In genomic region chr16:15879255-15879804, GRCh38 we compare ENCODE assay signal across 10 cellular contexts. TPM values are rescaled to one million over a fixed set of nuclear protein-coding genes. Genes with fewer than 3 reads are reported as not detected.
DNase-seq lines count a peak whose midpoint lies in the region; ATAC-seq lines count a peak whose summit lies in the region.
"Had no signal": no experiment of that assay in that cellular context is flagged by ENCODE, and none has a peak within 500 bp of the region (broad histone marks: within the 10 kb centered on the region; RNA-seq: fewer than 3 reads in every experiment).

No MANE protein-coding gene starts in this region.

- H3K36me3 Mint-ChIP-seq in activated CD4-positive, alpha-beta T cell treated with anti-CD3 and anti-CD28 coated beads, Interleukin-2, amount 10 ng/mL, durations not matched to agents 7 days and 5 days (ENCODE audit: low read depth), result peaks cover 27% of the 10 kb centered on the region

- peaks cover 63% of the 10 kb centered on the region for H3K36me3 ChIP-seq in SK-N-MC (ENCODE audit: insufficient read depth, low read length)

- peak overlapping the region; percentile 30; the same call in 1 of the 2 replicates for H3K27ac ChIP-seq in SK-N-MC

- H3K27me3 Mint-ChIP-seq in activated CD4-positive, alpha-beta T cell treated with anti-CD3 and anti-CD28 coated beads, Interleukin-2, amount 10 ng/mL, durations not matched to agents 7 days and 5 days, result no peaks in the 10 kb centered on the region

- DNase-seq in activated CD4-positive, alpha-beta T cell treated with anti-CD3 and anti-CD28 coated beads, Interleukin-2, amount 10 ng/mL, durations not matched to agents 7 days and 5 days, result no peak
- no peak for DNase-seq in activated CD4-positive, alpha-beta T cell treated with anti-CD3 and anti-CD28 coated beads for 48 hours
- no peak for DNase-seq in SK-N-MC (ENCODE audit: low read depth, low spot score)
- DNase-seq in fibroblast of peridontal ligament (ENCODE audit: extremely low read depth), result peak; percentile 97
- peak; percentile 93 for DNase-seq in stromal cell of bone marrow (ENCODE audit: low read depth)
- no peak for DNase-seq in NCI-H1105 treated with DMSO at 0.1 percent for 48 hours (lab: John Stamatoyannopoulos, UW)
- no peak for DNase-seq in DMS79 treated with DMSO at 0.1 percent for 48 hours (lab: John Stamatoyannopoulos, UW)
- DNase-seq: DND-41 had no signal

- CTCF ChIA-PET in activated CD4-positive, alpha-beta T cell treated with anti-CD3 and anti-CD28 coated beads, Interleukin-2, amount 10 ng/mL, durations not matched to agents 7 days and 5 days (lab: Charles Lee), result interaction anchor here (0.7 kb wide), 1 partner anchor 83 kb away, joined by 5 read pairs; no protein-coding TSS in a partner anchor

- H3K9me3 Mint-ChIP-seq in activated CD4-positive, alpha-beta T cell treated with anti-CD3 and anti-CD28 coated beads, Interleukin-2, amount 10 ng/mL, durations not matched to agents 7 days and 5 days, result no peaks in the 10 kb centered on the region
- H3K9me3 Mint-ChIP-seq: T-helper 1 cell treated with Interleukin-12 subunit alpha and Interleukin-12 subunit beta and Interleukin-4 antibody, amounts not matched to agents 30 μg/mL and 1 μg/mL, for 36 hours had no signal

- POLR2A ChIA-PET in activated CD4-positive, alpha-beta T cell treated with anti-CD3 and anti-CD28 coated beads, Interleukin-2, amount 10 ng/mL, durations not matched to agents 7 days and 5 days (lab: Charles Lee), result interaction anchor here (0.5 kb wide), 1 partner anchor 15 kb away, joined by 5 read pairs; no protein-coding TSS in a partner anchor

- H3K4me1 Mint-ChIP-seq in activated CD4-positive, alpha-beta T cell treated with anti-CD3 and anti-CD28 coated beads, Interleukin-2, amount 10 ng/mL, durations not matched to agents 7 days and 5 days, result peaks cover 17% of the 10 kb centered on the region

- no peak for ATAC-seq in HG02938 (IDR thresholded peaks at IDR 0.05; ENCODE audit: unreplicated experiment)

- no peak overlapping the region for H3K4me3 ChIP-seq in SK-N-MC

- no peak overlapping the region for H3K4me3 Mint-ChIP-seq in activated CD4-positive, alpha-beta T cell treated with anti-CD3 and anti-CD28 coated beads, Interleukin-2, amount 10 ng/mL, durations not matched to agents 7 days and 5 days
- H3K4me3 Mint-ChIP-seq: T-helper 1 cell treated with Interleukin-12 subunit alpha and Interleukin-12 subunit beta and Interleukin-4 antibody, amounts not matched to agents 30 μg/mL and 1 μg/mL, for 36 hours had no signal

- no peak overlapping the region for H3K9ac ChIP-seq in SK-N-MC (ENCODE audit: insufficient read length)

- no peaks in the 10 kb centered on the region for H3K9me3 ChIP-seq in SK-N-MC (ENCODE audit: low read depth, low read length)

- peak overlapping the region; percentile 23 for H3K27ac Mint-ChIP-seq in activated CD4-positive, alpha-beta T cell treated with anti-CD3 and anti-CD28 coated beads, Interleukin-2, amount 10 ng/mL, durations not matched to agents 7 days and 5 days
- H3K27ac Mint-ChIP-seq: T-helper 1 cell treated with Interleukin-12 subunit alpha and Interleukin-12 subunit beta and Interleukin-4 antibody, amounts not matched to agents 30 μg/mL and 1 μg/mL, for 36 hours had no signal

RNA-seq across cellular contexts. Expression of gene CEP20, which starts 9.1 kb away (rescaled TPM):
- 10 to 100 TPM; 46.2 to 59.4 TPM for total RNA-seq in activated CD4-positive, alpha-beta T cell treated with anti-CD3 and anti-CD28 coated beads, Interleukin-2, amount 10 ng/mL, durations not matched to agents 7 days and 5 days

RNA-seq across cellular contexts. Expression of gene MYH11, which starts 22.5 kb away (rescaled TPM):
- total RNA-seq in activated CD4-positive, alpha-beta T cell treated with anti-CD3 and anti-CD28 coated beads, Interleukin-2, amount 10 ng/mL, durations not matched to agents 7 days and 5 days, result under 1 TPM in 1 of 2 experiments, not detected in 1; 0.04 TPM

Comparison
In these comparisons a context has a peak if more than half of its experiments do, and no peak if none do; other contexts are left out.
1. DNase-seq: peak in fibroblast of peridontal ligament (single experiment) and stromal cell of bone marrow (single experiment); none in activated CD4-positive, alpha-beta T cell treated with anti-CD3 and anti-CD28 coated beads, Interleukin-2, amount 10 ng/mL, durations not matched to agents 7 days and 5 days (single experiment), activated CD4-positive, alpha-beta T cell treated with anti-CD3 and anti-CD28 coated beads for 48 hours (single experiment), SK-N-MC (single experiment), NCI-H1105 treated with DMSO at 0.1 percent for 48 hours (single experiment) and DMS79 treated with DMSO at 0.1 percent for 48 hours (single experiment).